8 cellular contexts compared by ENCODE assay signal in the genomic region with DNA sequence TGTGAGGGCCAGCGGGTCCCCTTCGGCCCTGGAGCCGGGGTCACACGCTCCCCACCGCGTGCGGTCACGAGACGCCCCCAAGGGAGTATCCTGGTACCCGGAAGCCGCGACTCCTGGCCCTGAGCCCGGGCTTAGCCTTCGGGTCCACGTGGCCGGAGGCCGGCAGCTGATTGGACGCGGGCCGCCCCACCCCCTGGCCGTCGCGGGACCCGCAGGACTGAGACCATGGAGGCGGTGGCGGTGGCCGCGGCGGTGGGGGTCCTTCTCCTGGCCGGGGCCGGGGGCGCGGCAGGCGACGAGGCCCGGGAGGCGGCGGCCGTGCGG. TPM values are rescaled to one million over a fixed set of nuclear protein-coding genes. Genes with fewer than 3 reads are reported as not detected.
DNase-seq lines count a peak whose midpoint lies in the region; ATAC-seq and TF ChIP-seq lines count a peak whose summit lies in the region.

Gene NAGLU (plus strand): TSS at position 194 of the 324 bp plus-strand sequence. CDS start 32 bp downstream, at position 226.

- H3K36me3 ChIP-seq in ACC112 (ENCODE audit: insufficient read depth, low read length) (peaks cover 6% of the 10 kb centered on the region; the same call in 1 of the 2 replicates), mammary epithelial cell (ENCODE audit: insufficient read depth, low read length) (peaks cover 3% of the 10 kb centered on the region), spleen (peaks cover 0 to 36% (median 16%) of the 10 kb centered on the region in 6 donors)

- peak within 1 kb of the TSS; percentile 87 for H2AFZ ChIP-seq in ACC112 (ENCODE audit: low read length, unreplicated experiment)
- peak within 1 kb of the TSS; percentile 82 for H2AFZ ChIP-seq in mammary epithelial cell (ENCODE audit: low read depth, low read length)

- peaks cover 0 to 10% (median 0%) of the 10 kb centered on the region in 3 donors for H3K27me3 Mint-ChIP-seq in immature natural killer cell (ENCODE audit: low read depth in 3 of 3)

- no peaks in the 10 kb centered on the region for H3K27me3 ChIP-seq in ACC112 (ENCODE audit: insufficient read depth, low read length)
- no peaks in the 10 kb centered on the region for H3K27me3 ChIP-seq in mammary epithelial cell (ENCODE audit: insufficient read depth, low read length)
- no peaks in the 10 kb centered on the region for H3K27me3 ChIP-seq in spleen (replicated peaks in 1 of 7)

- H4K20me1 ChIP-seq in mammary epithelial cell (ENCODE audit: insufficient read depth, low read length) = no peaks in the 10 kb centered on the region

- dilution Hi-C loops in mammary epithelial cell (cut with HindIII; ENCODE audit: low sequenced_read_pairs) = no loop called here

- H3K9me3 ChIP-seq in mammary epithelial cell (replicated peaks; ENCODE audit: insufficient read depth, low read length) = no peaks in the 10 kb centered on the region
- H3K9me3 ChIP-seq in spleen = no peaks in the 10 kb centered on the region

- ATAC-seq in GM18868 (IDR thresholded peaks at IDR 0.05; ENCODE audit: unreplicated experiment) (peak; percentile 81), HG03097 (IDR thresholded peaks at IDR 0.05; ENCODE audit: low FRiP score, unreplicated experiment) (peak; percentile 86)

- H3K4me1 ChIP-seq in ACC112 (ENCODE audit: control insufficient read depth, insufficient read depth, low read length, unreplicated experiment) (peaks cover 14% of the 10 kb centered on the region), mammary epithelial cell (ENCODE audit: insufficient read depth, low read length) (peaks cover 20% of the 10 kb centered on the region), spleen (peaks cover 15 to 67% (median 46%) of the 10 kb centered on the region in 6 donors)

- H3K79me2 ChIP-seq in ACC112 (ENCODE audit: control insufficient read depth, insufficient read depth, low read length, unreplicated experiment) (peaks cover 14% of the 10 kb centered on the region), mammary epithelial cell (ENCODE audit: insufficient read depth, low read length) (peaks cover 7% of the 10 kb centered on the region)

- H3K27ac ChIP-seq in ACC112 (ENCODE audit: low read depth, low read length) (peak within 1 kb of the TSS; percentile 67), mammary epithelial cell (ENCODE audit: insufficient read depth, low read depth, low read length) (peak within 1 kb of the TSS; percentile 26), spleen (peak within 1 kb of the TSS; percentile 69 to 98 (median 90))

- H3K4me1 Mint-ChIP-seq in immature natural killer cell = peaks cover 39 to 42% of the 10 kb centered on the region in 2 donors

- TF ChIP-seq CTCF in WI38 (IDR thresholded peaks at IDR 0.05; ENCODE audit: low read depth, low read length) = no peak
- TF ChIP-seq CTCF in mammary epithelial cell (conservative IDR thresholded peaks at IDR 0.05 in 1 of 2, IDR thresholded peaks at IDR 0.05 in 1 of 2; ENCODE audit: extremely low read depth in 1 of 2, insufficient read depth in 1 of 2, low read depth in 1 of 2, low read length in 2 of 2) = no peak
- TF ChIP-seq CTCF in spleen (IDR thresholded peaks at IDR 0.05 in 8 of 11, conservative IDR thresholded peaks at IDR 0.05 in 3 of 11) = peak in 2 of 11 experiments; percentile 13 to 23

- in situ Hi-C loops in mammary epithelial cell (cut with MboI; ENCODE audit: low sequenced_read_pairs in 2 of 2) = no loop called here

- H3K4me3 ChIP-seq in ACC112 (ENCODE audit: low read depth, low read length) (peak within 1 kb of the TSS; percentile 93), WI38 (ENCODE audit: low read depth, low read length) (peak within 1 kb of the TSS; percentile 66), mammary epithelial cell (replicated peaks in 1 of 3; ENCODE audit: insufficient read depth in 1 of 3, low read depth in 2 of 3, low read length in 3 of 3) (peak within 1 kb of the TSS; percentile 63 to 78 (median 70)), spleen (peak within 1 kb of the TSS; percentile 33 to 95 (median 72))

- peaks cover 0 to 2% (median 0%) of the 10 kb centered on the region in 6 donors for H3K9me3 Mint-ChIP-seq in immature natural killer cell

- peak within 1 kb of the TSS; percentile 84 to 89 (median 88) for H3K4me3 Mint-ChIP-seq in immature natural killer cell

- peak in 1 of 3 donors; percentile 68 for TF ChIP-seq POLR2A in spleen (IDR thresholded peaks at IDR 0.05)

- H3K9ac ChIP-seq in mammary epithelial cell (ENCODE audit: insufficient read depth, low read length) = peak within 1 kb of the TSS; percentile 0

- intact Hi-C loops in mammary epithelial cell (cut with micrococcal nuclease) (no loop called here), spleen (cut with DNase I; ENCODE audit: low total_unique reads) (no loop called here)

- peak within 1 kb of the TSS; percentile 80 for H3K4me2 ChIP-seq in mammary epithelial cell (ENCODE audit: insufficient read depth, low read depth, low read length)

- 2% methylated on average over 21 of the region's 40 CpGs for WGBS in mammary epithelial cell (ENCODE audit: low coverage, missing lambda C conversion rate)
- 0 to 1% (median 0%) methylated on average over 17 to 40 of the region's 40 CpGs for WGBS in spleen, 5 donors

- H3K36me3 Mint-ChIP-seq in immature natural killer cell = peaks cover 0 to 6% (median 0%) of the 10 kb centered on the region in 3 donors

- DNase-seq in NCI-H2196 (lab: John Stamatoyannopoulos, UW; ENCODE audit: unreplicated experiment) = peak; percentile 85
- peak; percentile 62 for DNase-seq in mammary epithelial cell
- DNase-seq in immature natural killer cell = peak; percentile 84 to 85 (median 85)
- peak; percentile 99 for DNase-seq in spleen

- H3K27ac Mint-ChIP-seq in immature natural killer cell = peak within 1 kb of the TSS; percentile 79 to 92 (median 87)

- no TSS peak for BruUV-seq in mammary epithelial cell (replicated peaks; lab: Mats Ljungman, UMichigan)

- CTCF ChIA-PET in mammary epithelial cell (lab: Charles Lee; ENCODE audit: low non-redundant PET) = interaction anchor here (0.6 kb wide), 1 partner anchor 77 kb away, joined by 3 read pairs; no protein-coding TSS in a partner anchor

RNA-seq across cellular contexts. Expression of gene NAGLU, which starts in this region (rescaled TPM):
- 10 to 100 TPM; 22.7 to 25.2 TPM for total RNA-seq in mammary epithelial cell
- 17.5 TPM for polyA plus RNA-seq in mammary epithelial cell
- polyA minus RNA-seq in mammary epithelial cell = 28.6 TPM
- 10 to 100 TPM; 28.1 to 43.5 (median 33.6) TPM for polyA plus RNA-seq in immature natural killer cell
- total RNA-seq in spleen = 10 to 100 TPM; 32.5 to 61.0 (median 48.9) TPM
- 10 to 100 TPM; 27.3 to 55.2 (median 49.8) TPM for polyA plus RNA-seq in spleen

Comparison
In these comparisons a context has a peak if more than half of its experiments do, and no peak if none do; other contexts are left out.
1. Peak in every context shown above with its lines: DNase-seq, ATAC-seq, H3K4me3 ChIP-seq and H3K27ac ChIP-seq.
2. H3K27ac ChIP-seq: peak in every context shown above with its lines; median percentile 90 in spleen; 67 in ACC112; 26 in mammary epithelial cell.